In genomic region chr2:76748581-76749296, GRCh38 we compare ENCODE assay signal across 27 cellular contexts.
DNase-seq lines count a peak whose midpoint lies in the region; ATAC-seq and TF ChIP-seq lines count a peak whose summit lies in the region.
"Had no signal": no experiment of that assay in that cellular context is flagged by ENCODE, and none has a peak within 500 bp of the region (broad histone marks: within the 10 kb centered on the region; RNA-seq: fewer than 3 reads in every experiment).

No MANE protein-coding gene starts in this region.

- DNase-seq in Right ventricle myocardium inferior (ENCODE audit: missing footprints) (peak; percentile 60), left ventricle myocardium inferior (no peak), NCI-H146 (lab: John Stamatoyannopoulos, UW) (peak; percentile 90), NCI-H748 (lab: John Stamatoyannopoulos, UW; ENCODE audit: unreplicated experiment) (peak; percentile 54), immature natural killer cell (no peak), UCSD-AML1 (lab: John Stamatoyannopoulos, UW; ENCODE audit: unreplicated experiment) (no peak)
- DNase-seq: 8988T; Caco-2; CD4-positive, alpha-beta memory T cell; DMS79 treated with DMSO at 0.1 percent for 48 hours; GF-D8; HCEC 1CT; Kasumi-1; MV-4-11; NCI-H1105 treated with DMSO at 0.1 percent for 48 hours; NCI-H1694; NCI-H226; NCI-H524 treated with DMSO at 0.1 percent for 48 hours; SHP77 treated with DMSO at 0.1 percent for 48 hours; T-helper 1 cell had no signal

- no peak for TF ChIP-seq CTCF in left ventricle myocardium inferior (IDR thresholded peaks at IDR 0.05; ENCODE audit: borderline replicate concordance)

- no peak overlapping the region for H3K4me3 ChIP-seq in left ventricle myocardium inferior
- H3K4me3 ChIP-seq: BLaER1 treated with 17β-estradiol and CSF1 and Interleukin-3, amounts not matched to agents 10 nM and 100 nM; GM23338 had no signal

- no peaks in the 10 kb centered on the region for H3K4me1 Mint-ChIP-seq in stimulated activated memory B cell treated with anti-CD40 and anti-IgM and Interleukin-4, amounts not matched to agents 10 μg/mL and 1 μg/mL and 100 μg/mL, for 72 hours
- H3K4me1 Mint-ChIP-seq in immature natural killer cell, result no peaks in the 10 kb centered on the region
- H3K4me1 Mint-ChIP-seq: CD4-positive, alpha-beta memory T cell; GM23338 had no signal

- ATAC-seq in Right ventricle myocardium inferior, result no peak
- no peak for ATAC-seq in stimulated activated memory B cell treated with anti-CD40 and anti-IgM and Interleukin-4, amounts not matched to agents 10 μg/mL and 1 μg/mL and 100 μg/mL, for 72 hours
- no peak for ATAC-seq in HG03108 (IDR thresholded peaks at IDR 0.05; ENCODE audit: unreplicated experiment)
- ATAC-seq: GM23338, Panc1 had no signal

- no peak overlapping the region for H3K27ac ChIP-seq in left ventricle myocardium inferior (replicated peaks)
- H3K27ac ChIP-seq: BLaER1 treated with 17β-estradiol and CSF1 and Interleukin-3, amounts not matched to agents 10 nM and 100 nM; HL-60; RWPE1 had no signal

- H3K9me3 Mint-ChIP-seq in stimulated activated memory B cell treated with anti-CD40 and anti-IgM and Interleukin-4, amounts not matched to agents 10 μg/mL and 1 μg/mL and 100 μg/mL, for 72 hours, result peaks cover 5% of the 10 kb centered on the region
- H3K9me3 Mint-ChIP-seq in immature natural killer cell, result peaks cover 2 to 30% (median 16%) of the 10 kb centered on the region in 6 donors
- H3K9me3 Mint-ChIP-seq: GM23338 had no signal

- intact Hi-C loops in Right ventricle myocardium inferior (cut with DNase I) (no loop called here), left ventricle myocardium inferior (cut with micrococcal nuclease) (no loop called here)

- H3K27ac Mint-ChIP-seq in stimulated activated memory B cell treated with anti-CD40 and anti-IgM and Interleukin-4, amounts not matched to agents 10 μg/mL and 1 μg/mL and 100 μg/mL, for 72 hours, result no peak overlapping the region
- H3K27ac Mint-ChIP-seq in immature natural killer cell, result no peak overlapping the region
- H3K27ac Mint-ChIP-seq: CD4-positive, alpha-beta memory T cell; GM23338 had no signal

- no peak overlapping the region for H3K4me3 Mint-ChIP-seq in stimulated activated memory B cell treated with anti-CD40 and anti-IgM and Interleukin-4, amounts not matched to agents 10 μg/mL and 1 μg/mL and 100 μg/mL, for 72 hours
- no peak overlapping the region for H3K4me3 Mint-ChIP-seq in immature natural killer cell
- H3K4me3 Mint-ChIP-seq: CD4-positive, alpha-beta memory T cell; GM23338 had no signal

- no peaks in the 10 kb centered on the region for H3K27me3 Mint-ChIP-seq in stimulated activated memory B cell treated with anti-CD40 and anti-IgM and Interleukin-4, amounts not matched to agents 10 μg/mL and 1 μg/mL and 100 μg/mL, for 72 hours
- H3K27me3 Mint-ChIP-seq in immature natural killer cell (ENCODE audit: low read depth in 3 of 3), result no peaks in the 10 kb centered on the region
- H3K27me3 Mint-ChIP-seq: CD4-positive, alpha-beta memory T cell had no signal

- H3K36me3 ChIP-seq in left ventricle myocardium inferior, result no peaks in the 10 kb centered on the region

- H3K4me1 ChIP-seq in left ventricle myocardium inferior, result no peaks in the 10 kb centered on the region
- H3K4me1 ChIP-seq: Caco-2 had no signal

- H3K27me3 ChIP-seq in left ventricle myocardium inferior (ENCODE audit: low read depth), result no peaks in the 10 kb centered on the region

- no peaks in the 10 kb centered on the region for H3K9me3 ChIP-seq in left ventricle myocardium inferior (replicated peaks)
- H3K9me3 ChIP-seq: Caco-2 had no signal

- no peaks in the 10 kb centered on the region for H3K36me3 Mint-ChIP-seq in stimulated activated memory B cell treated with anti-CD40 and anti-IgM and Interleukin-4, amounts not matched to agents 10 μg/mL and 1 μg/mL and 100 μg/mL, for 72 hours
- no peaks in the 10 kb centered on the region for H3K36me3 Mint-ChIP-seq in immature natural killer cell
- H3K36me3 Mint-ChIP-seq: CD4-positive, alpha-beta memory T cell had no signal

Comparison
In these comparisons a context has a peak if more than half of its experiments do, and no peak if none do; other contexts are left out.
1. DNase-seq: peak in Right ventricle myocardium inferior (single experiment), NCI-H146 (single experiment) and NCI-H748 (single experiment); none in left ventricle myocardium inferior (single experiment), immature natural killer cell (0 of 3) and UCSD-AML1 (single experiment).